In the genomic region with DNA sequence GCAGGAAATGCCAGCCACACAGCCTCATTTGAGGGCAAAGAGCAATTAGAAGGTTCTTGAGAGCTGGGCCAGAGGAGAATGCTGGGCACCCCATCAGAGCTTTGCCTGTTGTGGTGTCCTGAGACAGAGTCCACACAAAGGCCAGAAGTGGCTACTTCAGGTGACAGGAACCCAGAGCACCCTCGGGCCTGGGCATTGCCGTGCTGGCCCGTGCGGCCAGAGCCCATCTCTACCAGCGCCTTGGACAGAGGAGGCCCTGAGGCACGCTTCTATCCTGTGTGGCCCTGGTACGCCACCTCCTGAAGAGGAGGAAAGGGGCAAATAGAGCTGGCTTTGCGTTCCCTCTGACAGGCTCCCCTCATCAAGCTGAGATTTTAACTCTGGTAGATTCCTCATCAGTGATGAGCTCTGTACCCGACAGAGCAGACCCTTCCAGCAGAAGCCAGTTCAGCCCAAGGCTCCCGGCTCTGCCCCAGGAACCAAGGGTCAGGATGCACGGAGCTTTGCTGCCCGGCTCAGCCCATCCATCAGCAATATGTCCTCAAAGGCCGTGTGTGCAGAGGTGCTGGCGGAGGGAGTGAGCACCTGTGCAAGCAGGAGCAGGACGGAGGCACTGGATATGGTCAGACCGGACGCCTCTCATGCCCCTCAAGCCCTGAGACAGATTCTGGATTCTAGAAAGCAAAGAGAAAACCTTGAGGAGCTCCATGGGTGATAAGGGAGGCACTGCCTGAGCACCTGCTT, we compare ENCODE assay signal across 28 cellular contexts.
"Had no signal": no experiment of that assay in that cellular context is flagged by ENCODE, and none has a peak within 500 bp of the region (broad histone marks: within the 10 kb centered on the region; RNA-seq: fewer than 3 reads in every experiment).

No MANE protein-coding gene starts in this region.

- H3K27me3 ChIP-seq: gastroesophageal sphincter, ovary, testis had no signal

- H3K27ac ChIP-seq: gastroesophageal sphincter, neutrophil, ovary, prostate gland, testis, transverse colon had no signal

- DNase-seq: activated CD4-positive, alpha-beta memory T cell treated with anti-CD3 and anti-CD28 coated beads, Interleukin-2, amount 10 ng/mL, durations not matched to agents 7 days and 5 days; activated CD4-positive, alpha-beta T cell treated with anti-CD3 and anti-CD28 coated beads for 1 hour; activated CD4-positive, alpha-beta T cell treated with anti-CD3 and anti-CD28 coated beads, Interleukin-2, amount 10 ng/mL, durations not matched to agents 7 days and 5 days; activated CD8-positive, alpha-beta memory T cell treated with anti-CD3 and anti-CD28 coated beads, Interleukin-2, amount 50 U/mL, for 48 hours; activated gamma-delta T cell treated with Interleukin-2 at 50 U/mL for 16 hours; activated naive CD4-positive, alpha-beta T cell treated with anti-CD3 and anti-CD28 coated beads, Interleukin-2, amount 50 U/mL, for 16 hours; activated T-cell treated with anti-CD3 and anti-CD28 coated beads, Interleukin-2, amount 50 U/mL, for 4 hours; amniotic stem cell; central memory CD4-positive, alpha-beta T cell; head of caudate nucleus; hippocampal formation; stimulated activated CD4-positive, alpha-beta T cell treated with anti-CD3 and anti-CD28 coated beads, Interleukin-2, amount 100 ng/mL, for 48 hours; stimulated activated naive CD8-positive, alpha-beta T cell treated with anti-CD3 and anti-CD28 coated beads, Interleukin-15, Interleukin-2, amounts not matched to agents 100 U/mL and 50 U/mL, for 24 hours; T-helper 17 cell; testis; transverse colon had no signal

- FAIRE-seq: endothelial cell of umbilical vein, keratinocyte, urothelium cell line had no signal

- H3K9me3 ChIP-seq: gastroesophageal sphincter, mucosa of descending colon, neutrophil, ovary, prostate gland, testis, transverse colon had no signal

- H3K36me3 ChIP-seq: gastroesophageal sphincter, neutrophil, ovary, prostate gland, transverse colon had no signal

- H3K4me1 ChIP-seq: prostate gland had no signal

- H3K4me3 ChIP-seq: gastroesophageal sphincter, lung, mucosa of descending colon, ovary, prostate gland, testis, transverse colon had no signal

- ATAC-seq: activated T-cell treated with anti-CD3 and anti-CD28 coated beads, Interleukin-2, amount 50 U/mL, for 4 hours; activated T-helper 17 cell treated with anti-CD3 and anti-CD28 coated beads, Interleukin-2, amount 50 U/mL, for 72 hours; gastroesophageal sphincter; mucosa of descending colon; natural killer cell treated with Interleukin-12 subunit alpha and Interleukin-12 subunit beta and Interleukin-15 and Interleukin-18, amount 100 ng/mL, for 72 hours; right cardiac atrium; stimulated activated naive CD8-positive, alpha-beta T cell treated with anti-CD3 and anti-CD28 coated beads, Interleukin-15, Interleukin-2, amounts not matched to agents 100 U/mL and 50 U/mL, for 24 hours; T-helper 17 cell had no signal
